ENCODE assay signal across 11 cellular contexts in the genomic region with DNA sequence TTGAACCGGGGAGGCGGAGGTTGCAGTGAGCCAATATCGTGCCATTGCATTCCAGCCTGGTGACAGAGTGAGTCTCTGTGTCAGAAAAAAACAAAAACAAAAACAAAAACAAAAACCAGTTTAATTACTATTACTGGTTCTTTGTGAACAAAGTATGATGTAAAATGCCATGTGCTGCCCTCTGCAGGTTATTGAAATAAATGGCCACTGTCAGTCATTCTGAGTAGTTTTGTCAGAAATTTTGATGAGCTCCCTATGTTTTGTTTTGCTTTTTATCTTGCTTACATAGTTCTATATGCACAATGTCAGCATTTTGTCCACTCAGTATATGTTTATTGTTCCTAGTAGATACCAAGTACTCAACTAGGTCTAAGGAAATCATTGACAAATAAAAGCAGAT.
A peak's percentile ranks its signal among the peaks of the same experiment; 100 is the strongest.
DNase-seq lines count a peak whose midpoint lies in the region; ATAC-seq, FAIRE-seq and TF ChIP-seq lines count a peak whose summit lies in the region.
"Had no signal": no experiment of that assay in that cellular context is flagged by ENCODE, and none has a peak within 500 bp of the region (broad histone marks: within the 10 kb centered on the region; RNA-seq: fewer than 3 reads in every experiment).

No MANE protein-coding gene starts in this region.

- TF ChIP-seq RAD21 in IMR-90 (IDR thresholded peaks at IDR 0.05; ENCODE audit: low read length) (no peak), K562 (CRISPR knock-in tag; conservative IDR thresholded peaks at IDR 0.05 in 1 of 2, IDR thresholded peaks at IDR 0.05 in 1 of 2) (no peak)

- H3K36me3 Mint-ChIP-seq in nephron progenitor cell (ENCODE audit: low read depth), result no peaks in the 10 kb centered on the region

- H3K4me1 Mint-ChIP-seq in nephron progenitor cell, result peaks cover 13% of the 10 kb centered on the region
- H3K4me1 Mint-ChIP-seq: central memory CD8-positive, alpha-beta T cell had no signal

- no peaks in the 10 kb centered on the region for H3K9me3 ChIP-seq in IMR-90 (ENCODE audit: control insufficient read depth, insufficient read depth, low read length)
- no peaks in the 10 kb centered on the region for H3K9me3 ChIP-seq in K562 (replicated peaks; ENCODE audit: control insufficient read depth, insufficient read depth, low read depth, low read length)

- no peak for FAIRE-seq in K562 (lab: Jason Lieb, UNC)
- FAIRE-seq: A204.1 had no signal

- TF ChIP-seq CTCF in IMR-90 (conservative IDR thresholded peaks at IDR 0.05; ENCODE audit: low read depth, low read length) (peak; percentile 32), K562 (IDR thresholded peaks at IDR 0.05 in 2 of 3, conservative IDR thresholded peaks at IDR 0.05 in 1 of 3; ENCODE audit: insufficient read depth in 2 of 3, low read depth in 1 of 3, low read length in 3 of 3) (0 out of 6 replicates have a peak, but pooled peaks of 2 of the 3 experiments have one; percentile 5 to 15), nephron progenitor cell (IDR thresholded peaks at IDR 0.05) (peak; percentile 11)

- no peak overlapping the region for H3K27ac Mint-ChIP-seq in nephron progenitor cell

- H3K56ac ChIP-seq in IMR-90 (ENCODE audit: extremely low read depth, insufficient read depth, low read length), result no peak overlapping the region

- no peaks in the 10 kb centered on the region for H3K9me3 Mint-ChIP-seq in nephron progenitor cell
- H3K9me3 Mint-ChIP-seq: central memory CD8-positive, alpha-beta T cell had no signal

- H3K36me3 ChIP-seq in IMR-90 (ENCODE audit: control insufficient read depth, insufficient read depth, low read length) (no peaks in the 10 kb centered on the region), K562 (ENCODE audit: control insufficient read depth, insufficient read depth, low read length) (no peaks in the 10 kb centered on the region)

- no peak overlapping the region for H2BK5ac ChIP-seq in IMR-90 (ENCODE audit: low read depth, low read length, poor library complexity, severe bottlenecking)

- H3K27me3 ChIP-seq in IMR-90 (ENCODE audit: control insufficient read depth, insufficient read depth, low read length), result no peaks in the 10 kb centered on the region
- no peaks in the 10 kb centered on the region for H3K27me3 ChIP-seq in K562 (ENCODE audit: control insufficient read depth in 2 of 2, insufficient read depth in 2 of 2, low read length in 2 of 2)

- no peaks in the 10 kb centered on the region for H3K27me3 Mint-ChIP-seq in nephron progenitor cell (ENCODE audit: low read depth, poor library complexity)
- H3K27me3 Mint-ChIP-seq: central memory CD8-positive, alpha-beta T cell had no signal

- no peak overlapping the region for H3K18ac ChIP-seq in IMR-90 (ENCODE audit: low read depth, low read length)

- in situ Hi-C loops in IMR-90 (cut with MboI; ENCODE audit: low sequenced_read_pairs) (loop anchor here (10.0 kb wide), 1 partner anchor 586 kb away; no protein-coding TSS in a partner anchor), K562 (cut with MboI) (no loop called here)

- no peaks in the 10 kb centered on the region for H3K4me1 ChIP-seq in IMR-90 (ENCODE audit: control insufficient read depth, insufficient read depth, low read length)
- no peaks in the 10 kb centered on the region for H3K4me1 ChIP-seq in K562 (replicated peaks in 1 of 2; ENCODE audit: control insufficient read depth in 2 of 2, insufficient read depth in 2 of 2, low read length in 2 of 2)
- H3K4me1 ChIP-seq: parathyroid adenoma had no signal

- no peak overlapping the region for H4K91ac ChIP-seq in IMR-90 (ENCODE audit: insufficient read depth, low read depth, low read length)

- H3K4me2 ChIP-seq in IMR-90 (ENCODE audit: low read depth, low read length) (no peak overlapping the region), K562 (ENCODE audit: insufficient read depth, low read length) (no peak overlapping the region)

- no CpG with 5 or more reads among the region's 3 CpGs for WGBS in IMR-90 (ENCODE audit: extremely low coverage in 2 of 2, insufficient read length in 1 of 2), 2 experiments
- 0% methylated on average over 3 of the region's 3 CpGs for WGBS in K562 (ENCODE audit: insufficient coverage, low coverage, missing lambda C conversion rate)

- H2BK120ac ChIP-seq in IMR-90 (ENCODE audit: low read depth, low read length), result no peak overlapping the region

- BruUV-seq in IMR-90 (replicated peaks; lab: Mats Ljungman, UMichigan) (no TSS peak), K562 (replicated peaks; lab: Mats Ljungman, UMichigan) (no TSS peak)

- intact Hi-C loops in IMR-90 (cut with micrococcal nuclease) (loop anchor here (5.0 to 10.0 kb wide), 5 partner anchors 406 to 1536 kb away; a partner anchor contains a TSS), K562 (cut with micrococcal nuclease) (no loop called here)

- H3K79me2 ChIP-seq in K562 (ENCODE audit: control insufficient read depth, insufficient read depth, low read length), result no peaks in the 10 kb centered on the region
- H3K79me2 ChIP-seq: parathyroid adenoma had no signal

- H3K79me1 ChIP-seq in IMR-90 (ENCODE audit: low read depth in 1 of 2, low read length in 2 of 2), result no peaks in the 10 kb centered on the region

- no peak overlapping the region for H2BK15ac ChIP-seq in IMR-90 (ENCODE audit: low read depth, low read length)

- H2BK20ac ChIP-seq in IMR-90 (ENCODE audit: low read depth, low read length), result no peak overlapping the region

- no peak overlapping the region for H3K4ac ChIP-seq in IMR-90 (ENCODE audit: low read depth, low read length)

- no peaks in the 10 kb centered on the region for H4K20me1 ChIP-seq in IMR-90 (ENCODE audit: insufficient read depth, low read length)
- no peaks in the 10 kb centered on the region for H4K20me1 ChIP-seq in K562 (replicated peaks; ENCODE audit: control insufficient read depth, insufficient read depth, low read length)

- H2AK5ac ChIP-seq in IMR-90 (ENCODE audit: low read depth, low read length), result no peak overlapping the region

- H3K4me3 ChIP-seq in IMR-90 (ENCODE audit: insufficient read depth, low read depth, low read length) (no peak overlapping the region), K562 (no peak overlapping the region)

- dilution Hi-C loops in IMR-90 (cut with HindIII; ENCODE audit: low sequenced_read_pairs, unreplicated experiment), result no loop called here

- H2AFZ ChIP-seq in IMR-90 (replicated peaks; ENCODE audit: low read length, poor library complexity), result no peak overlapping the region
- no peak overlapping the region for H2AFZ ChIP-seq in K562 (ENCODE audit: low read depth, low read length)
- H2AFZ ChIP-seq: parathyroid adenoma had no signal

- POLR2A ChIA-PET in IMR-90 (lab: Charles Lee; ENCODE audit: unreplicated experiment), result no interaction called here
- POLR2A ChIA-PET in K562 (lab: Yijun Ruan, JAX), result no interaction called here

- no peak overlapping the region for H4K5ac ChIP-seq in IMR-90 (ENCODE audit: low read depth, low read length)

- no peak overlapping the region for H2AK9ac ChIP-seq in IMR-90 (replicated peaks; ENCODE audit: low read depth, low read length, poor library complexity)

- CTCF ChIA-PET in IMR-90 (lab: Yijun Ruan, JAX) (interaction anchor here (0.7 to 1.3 kb wide), 2 partner anchors 13 to 1303 kb away, joined by 3 read pairs; no protein-coding TSS in a partner anchor), K562 (lab: Yijun Ruan, JAX; ENCODE audit: low intra/inter-chr PET ratio) (no interaction called here)

- ATAC-seq in IMR-90 (ENCODE audit: low read depth) (no peak), K562 (no peak), HG03097 (IDR thresholded peaks at IDR 0.05; ENCODE audit: low FRiP score, unreplicated experiment) (no peak)

- TF ChIP-seq POLR2A in IMR-90 (IDR thresholded peaks at IDR 0.05; ENCODE audit: low read depth, low read length) (no peak), K562 (conservative IDR thresholded peaks at IDR 0.05) (no peak)

- H3K23ac ChIP-seq in IMR-90 (ENCODE audit: low read depth, low read length), result no peak overlapping the region

- H3K4me3 Mint-ChIP-seq in nephron progenitor cell, result no peak overlapping the region
- H3K4me3 Mint-ChIP-seq: central memory CD8-positive, alpha-beta T cell had no signal

- H3K9ac ChIP-seq in IMR-90 (ENCODE audit: low read depth, low read length) (no peak overlapping the region), K562 (ENCODE audit: insufficient read depth in 1 of 2, low read depth in 2 of 2, low read length in 2 of 2) (no peak overlapping the region)
- H3K9ac ChIP-seq: parathyroid adenoma had no signal

- H3K14ac ChIP-seq in IMR-90 (replicated peaks; ENCODE audit: low read depth, low read length), result no peak overlapping the region

- no peak overlapping the region for H4K8ac ChIP-seq in IMR-90 (ENCODE audit: low read depth in 2 of 2, low read length in 2 of 2)

- DNase-seq in DMS 273 (lab: John Stamatoyannopoulos, UW; ENCODE audit: unreplicated experiment) (peak; percentile 14), DMS 273 treated with DMSO at 0.1 percent for 48 hours (lab: John Stamatoyannopoulos, UW) (no peak), IMR-90 (no peak), K562 (ENCODE audit: extremely low read depth in 1 of 4, low spot score in 3 of 4) (peak in 1 of 4 experiments; percentile 1), nephron progenitor cell (no peak), AG08396 (ENCODE audit: low spot score) (no peak)
- DNase-seq in activated naive CD4-positive, alpha-beta T cell treated with anti-CD3 and anti-CD28 coated beads, Interleukin-2, amount 50 U/mL, for 16 hours, result no peak

- H3K9me1 ChIP-seq in IMR-90 (ENCODE audit: insufficient read depth, low read length) (no peaks in the 10 kb centered on the region), K562 (ENCODE audit: control insufficient read depth, insufficient read depth, low read length) (no peaks in the 10 kb centered on the region)

- no peak for TF ChIP-seq EP300 in K562 (IDR thresholded peaks at IDR 0.05; ENCODE audit: low read length)

- H3K27ac ChIP-seq in IMR-90 (ENCODE audit: insufficient read depth, low read length), result no peak overlapping the region
- no peak overlapping the region for H3K27ac ChIP-seq in K562 (ENCODE audit: extremely low read depth, low read depth, low read length)
- H3K27ac ChIP-seq: parathyroid adenoma had no signal

TF ChIP-seq in IMR-90, 13 proteins besides CTCF, POLR2A, EP300 and RAD21 (continues in another document):
- TF ChIP-seq SMC3 (IDR thresholded peaks at IDR 0.05; ENCODE audit: low read depth, low read length) (no peak), RCOR1 (IDR thresholded peaks at IDR 0.05; ENCODE audit: insufficient replicate concordance, low read length) (no peak)

TF ChIP-seq in K562, 482 proteins besides CTCF, POLR2A, EP300 and RAD21 (continues in another document):
- TF ChIP-seq MCM7 (IDR thresholded peaks at IDR 0.05) (no peak), SRSF7 (optimal IDR thresholded peaks at IDR 0.05; ENCODE audit: low read depth, low read length) (no peak), STAG1 (CRISPR knock-in tag; IDR thresholded peaks at IDR 0.05; ENCODE audit: borderline replicate concordance) (no peak)
